15 cellular contexts compared by ENCODE assay signal in the genomic region with DNA sequence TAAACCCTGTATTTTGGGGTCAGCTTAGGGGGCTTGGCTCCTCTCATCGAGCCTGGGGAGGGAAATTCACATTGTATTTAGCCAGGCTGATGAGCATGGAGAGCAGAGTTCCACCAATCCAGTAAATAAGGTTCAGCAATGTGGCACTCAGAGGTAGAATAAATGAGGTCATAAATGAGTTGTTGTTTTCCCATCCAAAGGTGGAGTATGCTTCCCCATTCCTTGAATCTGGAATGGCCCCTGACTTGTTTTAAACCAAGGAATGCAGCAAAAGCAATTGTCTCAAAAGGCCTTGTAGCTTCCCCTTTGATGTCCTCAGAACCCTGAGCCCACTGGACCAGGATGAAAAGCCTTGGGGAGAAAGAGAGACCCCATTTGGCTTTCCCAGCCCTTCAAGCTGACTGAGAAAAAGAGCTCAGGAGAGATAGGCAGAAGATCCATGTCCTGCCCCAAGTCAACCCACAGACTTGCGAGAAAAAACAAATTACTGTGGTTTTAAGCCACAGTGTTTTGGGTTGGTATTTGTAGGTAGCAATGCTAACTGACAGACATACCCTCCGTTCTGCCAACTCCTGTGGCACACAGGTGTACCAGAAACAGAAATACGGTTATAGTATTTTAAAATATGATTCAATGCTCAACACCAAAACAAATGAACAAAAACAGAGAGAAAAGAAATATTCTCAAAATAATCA.
A peak's percentile ranks its signal among the peaks of the same experiment; 100 is the strongest.
DNase-seq lines count a peak whose midpoint lies in the region; ATAC-seq and TF ChIP-seq lines count a peak whose summit lies in the region.
"Had no signal": no experiment of that assay in that cellular context is flagged by ENCODE, and none has a peak within 500 bp of the region (broad histone marks: within the 10 kb centered on the region; RNA-seq: fewer than 3 reads in every experiment).

No MANE protein-coding gene starts in this region.

- H3K9me3 ChIP-seq in vagina (no peaks in the 10 kb centered on the region), HAP-1 (no peaks in the 10 kb centered on the region)
- H3K9me3 ChIP-seq: uterus had no signal

- H3K4me1 Mint-ChIP-seq in CD14-positive monocyte (peaks cover 17% of the 10 kb centered on the region), nephron (peaks cover 19% of the 10 kb centered on the region)
- H3K4me1 Mint-ChIP-seq: CD4-positive, CD25-positive, alpha-beta regulatory T cell; naive B cell had no signal

- H3K27ac ChIP-seq in vagina = no peak overlapping the region
- H3K27ac ChIP-seq: GM23248, uterus had no signal

- H3K27me3 ChIP-seq in vagina (no peaks in the 10 kb centered on the region), HAP-1 (ENCODE audit: low read depth) (no peaks in the 10 kb centered on the region)
- H3K27me3 ChIP-seq: uterus had no signal

- DNase-seq in CD14-positive monocyte (ENCODE audit: low spot score) (no peak), dermis blood vessel endothelial cell (peak; percentile 30), vagina (ENCODE audit: extremely low spot score in 2 of 2) (no peak), HAP-1 (ENCODE audit: low spot score in 2 of 2) (no peak)
- DNase-seq: activated CD4-positive, alpha-beta T cell treated with anti-CD3 and anti-CD28 coated beads for 48 hours; CD4-positive, CD25-positive, alpha-beta regulatory T cell; DMS79; GM23248; naive B cell; NCI-H524 treated with DMSO at 0.1 percent for 48 hours; uterus had no signal

- intact Hi-C loops in CD14-positive monocyte (cut with micrococcal nuclease) (no loop called here), vagina (cut with DNase I) (no loop called here)

- H3K36me3 Mint-ChIP-seq in CD14-positive monocyte (no peaks in the 10 kb centered on the region), nephron (ENCODE audit: low read depth) (peaks cover 46% of the 10 kb centered on the region)
- H3K36me3 Mint-ChIP-seq: CD4-positive, CD25-positive, alpha-beta regulatory T cell; naive B cell had no signal

- no peak for TF ChIP-seq POLR2A in vagina (IDR thresholded peaks at IDR 0.05)

- ATAC-seq in GM18909 (IDR thresholded peaks at IDR 0.05; ENCODE audit: poor library complexity, unreplicated experiment) (peak; percentile 30), GM21723 (IDR thresholded peaks at IDR 0.05; ENCODE audit: unreplicated experiment) (no peak), HG03571 (IDR thresholded peaks at IDR 0.05; ENCODE audit: unreplicated experiment) (no peak)

- H3K36me3 ChIP-seq in vagina = no peaks in the 10 kb centered on the region
- no peaks in the 10 kb centered on the region for H3K36me3 ChIP-seq in HAP-1 (replicated peaks)
- H3K36me3 ChIP-seq: uterus had no signal

- in situ Hi-C loops in HAP-1 (cut with MboI; ENCODE audit: low sequenced_read_pairs) = no loop called here

- H3K9me3 Mint-ChIP-seq in CD14-positive monocyte = no peaks in the 10 kb centered on the region
- no peaks in the 10 kb centered on the region for H3K9me3 Mint-ChIP-seq in nephron
- H3K9me3 Mint-ChIP-seq: naive B cell had no signal

- H3K4me1 ChIP-seq in vagina (no peaks in the 10 kb centered on the region), HAP-1 (no peaks in the 10 kb centered on the region; the same call in 1 of the 2 replicates)
- H3K4me1 ChIP-seq: uterus had no signal

- H3K27ac Mint-ChIP-seq in CD14-positive monocyte = peak overlapping the region in 5 of 7 donors; percentile 18 to 85 (median 69)
- H3K27ac Mint-ChIP-seq in nephron = peak overlapping the region; percentile 41 to 77 (median 68)
- H3K27ac Mint-ChIP-seq: CD4-positive, CD25-positive, alpha-beta regulatory T cell; naive B cell had no signal

- no peak overlapping the region for H3K4me3 ChIP-seq in vagina
- H3K4me3 ChIP-seq in HAP-1 = no peak overlapping the region
- H3K4me3 ChIP-seq: GM23248, uterus had no signal

- TF ChIP-seq CTCF in CD14-positive monocyte (IDR thresholded peaks at IDR 0.05) (no peak), nephron (IDR thresholded peaks at IDR 0.05; ENCODE audit: unreplicated experiment in 3 of 3) (no peak), vagina (IDR thresholded peaks at IDR 0.05) (no peak)

- H3K27me3 Mint-ChIP-seq in CD14-positive monocyte (ENCODE audit: low read depth in 3 of 3) (no peaks in the 10 kb centered on the region), nephron (ENCODE audit: low read depth) (no peaks in the 10 kb centered on the region)
- H3K27me3 Mint-ChIP-seq: CD4-positive, CD25-positive, alpha-beta regulatory T cell; naive B cell had no signal

- H3K4me3 Mint-ChIP-seq in CD14-positive monocyte (no peak overlapping the region), nephron (no peak overlapping the region)
- H3K4me3 Mint-ChIP-seq: CD4-positive, CD25-positive, alpha-beta regulatory T cell; naive B cell had no signal
